9 cellular contexts compared by ENCODE assay signal in the genomic region with DNA sequence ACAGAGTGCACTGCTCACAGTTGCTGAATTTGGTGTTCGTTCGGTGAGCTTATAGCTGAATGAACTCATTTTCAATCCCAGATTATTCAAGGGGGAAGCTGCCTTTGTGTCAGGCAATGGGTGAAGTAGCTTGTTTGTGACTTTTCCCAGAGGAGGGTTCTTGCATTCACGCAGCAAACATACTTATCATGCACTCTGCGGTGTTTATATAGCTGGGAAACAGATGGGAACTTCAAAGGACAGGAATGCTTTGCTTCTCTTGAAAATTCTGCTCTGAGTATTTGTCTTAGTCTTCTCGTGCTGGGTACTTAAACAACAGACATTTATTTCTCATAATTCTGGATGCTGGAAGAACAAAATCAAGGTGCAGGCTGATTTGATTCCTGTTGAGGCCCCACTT.
DNase-seq lines count a peak whose midpoint lies in the region; ATAC-seq, FAIRE-seq and TF ChIP-seq lines count a peak whose summit lies in the region.
"Had no signal": no experiment of that assay in that cellular context is flagged by ENCODE, and none has a peak within 500 bp of the region (broad histone marks: within the 10 kb centered on the region; RNA-seq: fewer than 3 reads in every experiment).

No MANE protein-coding gene starts in this region.

- no TSS peak for BruUV-seq in HepG2 (replicated peaks; lab: Mats Ljungman, UMichigan)

- POLR2A ChIA-PET in HepG2 (lab: Yijun Ruan, JAX) = interaction anchor here (1.2 to 1.4 kb wide), 2 partner anchors 66 to 72 kb away, joined by 4 read pairs; no protein-coding TSS in a partner anchor

- FAIRE-seq in astrocyte (lab: Jason Lieb, UNC) = no peak
- peak; percentile 28 for FAIRE-seq in HepG2 (lab: Jason Lieb, UNC)

- TF ChIP-seq RAD21 in HepG2 (CRISPR knock-in tag; IDR thresholded peaks at IDR 0.05) = no peak

- TF ChIP-seq CTCF in KMS-11 (conservative IDR thresholded peaks at IDR 0.05; ENCODE audit: low read depth, low read length) (no peak), astrocyte (IDR thresholded peaks at IDR 0.05; ENCODE audit: insufficient read depth, low read depth, low read length) (no peak), HepG2 (CRISPR knock-in tag; IDR thresholded peaks at IDR 0.05) (no peak)

- no peaks in the 10 kb centered on the region for H3K27me3 ChIP-seq in KMS-11 (ENCODE audit: insufficient read depth, low read depth)
- no peaks in the 10 kb centered on the region for H3K27me3 ChIP-seq in astrocyte (ENCODE audit: insufficient read depth, low read length)
- H3K27me3 ChIP-seq in HepG2 (ENCODE audit: control insufficient read depth in 1 of 2, insufficient read depth in 2 of 2, low read length in 2 of 2) = no peaks in the 10 kb centered on the region
- no peaks in the 10 kb centered on the region for H3K27me3 ChIP-seq in Karpas-422 (ENCODE audit: low read length)

- H3K36me3 ChIP-seq in KMS-11 (ENCODE audit: insufficient read depth) (no peaks in the 10 kb centered on the region), astrocyte (ENCODE audit: insufficient read depth, low read length) (no peaks in the 10 kb centered on the region), HepG2 (replicated peaks in 1 of 2; ENCODE audit: control insufficient read depth in 1 of 2, insufficient read depth in 2 of 2, low read length in 2 of 2) (no peaks in the 10 kb centered on the region), Karpas-422 (ENCODE audit: insufficient read depth, low read length) (no peaks in the 10 kb centered on the region)

- 9% methylated on average over 5 of the region's 5 CpGs for WGBS in HepG2 (ENCODE audit: low lambda C conversion rate)

- TF ChIP-seq EP300 in HepG2 (IDR thresholded peaks at IDR 0.05; ENCODE audit: low read depth in 2 of 2, low read length in 2 of 2) (no peak), HepG2 (CRISPR knock-in tag; IDR thresholded peaks at IDR 0.05; ENCODE audit: borderline replicate concordance) (no peak; the same call in 1 of the 2 replicates)

- H3K9me3 ChIP-seq in astrocyte (ENCODE audit: insufficient read depth, low read depth, low read length) = no peaks in the 10 kb centered on the region
- no peaks in the 10 kb centered on the region for H3K9me3 ChIP-seq in HepG2 (ENCODE audit: low read length)
- H3K9me3 ChIP-seq in Karpas-422 (ENCODE audit: low read length) = no peaks in the 10 kb centered on the region

- H3K4me3 ChIP-seq in KMS-11 (IDR thresholded peaks at IDR 0.05; ENCODE audit: insufficient read depth, low read depth, low read length) = no peak overlapping the region
- H3K4me3 ChIP-seq in astrocyte (ENCODE audit: insufficient read depth, low read depth, low read length) = no peak overlapping the region
- H3K4me3 ChIP-seq in HepG2 (replicated peaks in 1 of 3; ENCODE audit: insufficient read depth in 1 of 3, low read depth in 2 of 3, low read length in 3 of 3) = no peak overlapping the region; a peak in 1 of 6 replicates
- H3K4me3 ChIP-seq in Karpas-422 (ENCODE audit: low read length) = no peak overlapping the region

- H3K9ac ChIP-seq in KMS-11 (no peak overlapping the region), astrocyte (ENCODE audit: low read length) (peak overlapping the region; percentile 91), HepG2 (ENCODE audit: insufficient read depth, low read depth, low read length) (no peak overlapping the region), Karpas-422 (ENCODE audit: low read length) (no peak overlapping the region)

- ATAC-seq in HepG2 (peak; percentile 25), GM21825 (IDR thresholded peaks at IDR 0.05; ENCODE audit: unreplicated experiment) (no peak)
- ATAC-seq: esophagus mucosa had no signal

- H3K4me2 ChIP-seq in KMS-11 (peak overlapping the region; percentile 60; the same call in 1 of the 2 replicates), astrocyte (ENCODE audit: low read length) (peak overlapping the region; percentile 92), HepG2 (ENCODE audit: low read depth, low read length) (peak overlapping the region; percentile 98), Karpas-422 (ENCODE audit: low read depth, low read length, poor library complexity, severe bottlenecking) (no peak overlapping the region)

- 0 out of 2 replicates have a peak overlapping the region, but pooled peaks have one; percentile 97 for H3K27ac ChIP-seq in KMS-11
- H3K27ac ChIP-seq in astrocyte (ENCODE audit: low read depth, low read length) = peak overlapping the region; percentile 92
- no peak overlapping the region for H3K27ac ChIP-seq in HepG2 (ENCODE audit: extremely low read length, insufficient read depth, low read length)
- H3K27ac ChIP-seq in substantia nigra (ENCODE audit: low read depth, low read length, poor library complexity, severe bottlenecking) = peak overlapping the region; percentile 46
- no peak overlapping the region for H3K27ac ChIP-seq in Karpas-422 (ENCODE audit: low read length)
- H3K27ac ChIP-seq: VCaP had no signal

- H3K9me2 ChIP-seq in Karpas-422 (replicated peaks; ENCODE audit: insufficient read depth, low read length) = no peaks in the 10 kb centered on the region

- H4K20me1 ChIP-seq in KMS-11 (ENCODE audit: insufficient read depth) (no peaks in the 10 kb centered on the region), astrocyte (ENCODE audit: insufficient read depth, low read length) (no peaks in the 10 kb centered on the region), HepG2 (ENCODE audit: insufficient read depth, low read length) (no peaks in the 10 kb centered on the region), Karpas-422 (ENCODE audit: insufficient read depth, low read depth, low read length) (no peaks in the 10 kb centered on the region)

- H2AFZ ChIP-seq in KMS-11 (ENCODE audit: low read depth) = no peak overlapping the region
- no peak overlapping the region for H2AFZ ChIP-seq in astrocyte (ENCODE audit: low read depth, low read length)
- no peak overlapping the region for H2AFZ ChIP-seq in HepG2 (ENCODE audit: low read length)
- no peak overlapping the region for H2AFZ ChIP-seq in Karpas-422 (ENCODE audit: low read length)

- H3K4me1 Mint-ChIP-seq in astrocyte (ENCODE audit: low read depth, unreplicated experiment) = peaks cover 43% of the 10 kb centered on the region
- H3K4me1 Mint-ChIP-seq in activated T-helper 1 cell treated with anti-CD3 and anti-CD28 coated beads, Interleukin-12 subunit alpha, Interleukin-12 subunit beta, Interleukin-2, Interleukin-4 antibody, amounts not matched to agents 30 ng/mL and 10 ng/mL and 1 ng/mL, durations not matched to agents 14 hours and 24 hours and 36 hours (ENCODE audit: low read depth) = peaks cover 43% of the 10 kb centered on the region

- DNase-seq in astrocyte (ENCODE audit: low read depth) (peak; percentile 88), HepG2 (ENCODE audit: low spot score) (peak; percentile 61), substantia nigra (lab: John Stamatoyannopoulos, UW) (no peak), Karpas-422 (no peak)
- DNase-seq in activated T-helper 1 cell treated with anti-CD3 and anti-CD28 coated beads, Interleukin-12 subunit alpha, Interleukin-12 subunit beta, Interleukin-2, Interleukin-4 antibody, amounts not matched to agents 30 ng/mL and 10 ng/mL and 1 ng/mL, durations not matched to agents 14 hours and 24 hours and 36 hours (ENCODE audit: low spot score) = no peak

- H3K27me3 Mint-ChIP-seq in astrocyte (ENCODE audit: low read depth, unreplicated experiment) = no peaks in the 10 kb centered on the region
- peaks cover 26% of the 10 kb centered on the region for H3K27me3 Mint-ChIP-seq in activated T-helper 1 cell treated with anti-CD3 and anti-CD28 coated beads, Interleukin-12 subunit alpha, Interleukin-12 subunit beta, Interleukin-2, Interleukin-4 antibody, amounts not matched to agents 30 ng/mL and 10 ng/mL and 1 ng/mL, durations not matched to agents 14 hours and 24 hours and 36 hours (ENCODE audit: insufficient read depth)

- intact Hi-C loops in HepG2 (cut with micrococcal nuclease; ENCODE audit: unreplicated experiment) = loop anchor here (1.0 to 5.0 kb wide), 3 partner anchors 66 to 150 kb away; no protein-coding TSS in a partner anchor
- intact Hi-C loops in activated T-helper 1 cell treated with anti-CD3 and anti-CD28 coated beads, Interleukin-12 subunit alpha, Interleukin-12 subunit beta, Interleukin-2, Interleukin-4 antibody, amounts not matched to agents 30 ng/mL and 10 ng/mL and 1 ng/mL, durations not matched to agents 14 hours and 24 hours and 36 hours (cut with micrococcal nuclease) = loop anchor here (10.0 kb wide), 2 partner anchors 162 to 702 kb away; partner anchors contain the start of gene TMEM38B

- CTCF ChIA-PET in HepG2 (lab: Yijun Ruan, JAX; ENCODE audit: low intra/inter-chr PET ratio, low total read pairs) = no interaction called here

- no peak for TF ChIP-seq POLR2A in HepG2 (IDR thresholded peaks at IDR 0.05; ENCODE audit: insufficient read depth in 1 of 2, low read depth in 2 of 2, low read length in 2 of 2)

- H3K36me3 Mint-ChIP-seq in astrocyte (ENCODE audit: low read depth, unreplicated experiment) = no peaks in the 10 kb centered on the region
- H3K36me3 Mint-ChIP-seq in activated T-helper 1 cell treated with anti-CD3 and anti-CD28 coated beads, Interleukin-12 subunit alpha, Interleukin-12 subunit beta, Interleukin-2, Interleukin-4 antibody, amounts not matched to agents 30 ng/mL and 10 ng/mL and 1 ng/mL, durations not matched to agents 14 hours and 24 hours and 36 hours (ENCODE audit: low read depth) = peaks cover 2% of the 10 kb centered on the region

- H3K4me1 ChIP-seq in KMS-11 (ENCODE audit: low read depth, poor library complexity, severe bottlenecking) = peaks cover 79% of the 10 kb centered on the region
- H3K4me1 ChIP-seq in astrocyte (ENCODE audit: insufficient read depth, low read length) = peaks cover 33% of the 10 kb centered on the region
- H3K4me1 ChIP-seq in HepG2 (ENCODE audit: insufficient read depth, low read length) = peaks cover 35% of the 10 kb centered on the region
- peaks cover 8% of the 10 kb centered on the region for H3K4me1 ChIP-seq in Karpas-422 (ENCODE audit: low read length)

- in situ Hi-C loops in HepG2 (cut with HindIII; ENCODE audit: extremely low pct_ligation_motif_present, low pct_unique_long_range_greater_than_20kb) = loop anchor here (10.0 kb wide), 1 partner anchor 162 kb away; no protein-coding TSS in a partner anchor

- H3K4me3 Mint-ChIP-seq in astrocyte (ENCODE audit: unreplicated experiment) = peak overlapping the region; percentile 71
- H3K4me3 Mint-ChIP-seq in activated T-helper 1 cell treated with anti-CD3 and anti-CD28 coated beads, Interleukin-12 subunit alpha, Interleukin-12 subunit beta, Interleukin-2, Interleukin-4 antibody, amounts not matched to agents 30 ng/mL and 10 ng/mL and 1 ng/mL, durations not matched to agents 14 hours and 24 hours and 36 hours = no peak overlapping the region

- peak overlapping the region; percentile 97 for H3K27ac Mint-ChIP-seq in astrocyte (ENCODE audit: unreplicated experiment)
- no peak overlapping the region for H3K27ac Mint-ChIP-seq in activated T-helper 1 cell treated with anti-CD3 and anti-CD28 coated beads, Interleukin-12 subunit alpha, Interleukin-12 subunit beta, Interleukin-2, Interleukin-4 antibody, amounts not matched to agents 30 ng/mL and 10 ng/mL and 1 ng/mL, durations not matched to agents 14 hours and 24 hours and 36 hours

- no peaks in the 10 kb centered on the region for H3K9me3 Mint-ChIP-seq in astrocyte (ENCODE audit: unreplicated experiment)
- no peaks in the 10 kb centered on the region for H3K9me3 Mint-ChIP-seq in activated T-helper 1 cell treated with anti-CD3 and anti-CD28 coated beads, Interleukin-12 subunit alpha, Interleukin-12 subunit beta, Interleukin-2, Interleukin-4 antibody, amounts not matched to agents 30 ng/mL and 10 ng/mL and 1 ng/mL, durations not matched to agents 14 hours and 24 hours and 36 hours

- H3K79me2 ChIP-seq in KMS-11 (ENCODE audit: insufficient read depth, low read depth) = no peaks in the 10 kb centered on the region
- H3K79me2 ChIP-seq in astrocyte (ENCODE audit: insufficient read depth, low read length) = no peaks in the 10 kb centered on the region
- H3K79me2 ChIP-seq in HepG2 (ENCODE audit: insufficient read depth, low read length) = no peaks in the 10 kb centered on the region
- H3K79me2 ChIP-seq in Karpas-422 (ENCODE audit: low read length) = no peaks in the 10 kb centered on the region

Comparison
In these comparisons a context has a peak if more than half of its experiments do, and no peak if none do; other contexts are left out.
1. H3K27ac ChIP-seq: peak in KMS-11 (single experiment), astrocyte (single experiment) and substantia nigra (single experiment); none in HepG2 (single experiment) and Karpas-422 (single experiment).
2. DNase-seq: peak in astrocyte (single experiment) and HepG2 (single experiment); none in substantia nigra (0 of 49), activated T-helper 1 cell treated with anti-CD3 and anti-CD28 coated beads, Interleukin-12 subunit alpha, Interleukin-12 subunit beta, Interleukin-2, Interleukin-4 antibody, amounts not matched to agents 30 ng/mL and 10 ng/mL and 1 ng/mL, durations not matched to agents 14 hours and 24 hours and 36 hours (single experiment) and Karpas-422 (single experiment).